ENCODE assay signal across 8 cellular contexts in genomic region chr18:49161627-49162026, GRCh38.
DNase-seq lines count a peak whose midpoint lies in the region; ATAC-seq and TF ChIP-seq lines count a peak whose summit lies in the region.

No MANE protein-coding gene starts in this region.

- peak; percentile 31 for DNase-seq in GM04503 (ENCODE audit: low read depth)
- DNase-seq in fibroblast of villous mesenchyme (ENCODE audit: low read depth) = peak; percentile 95
- no peak for DNase-seq in RPMI8226
- DNase-seq in iPS-NIHi11 (ENCODE audit: low spot score) = no peak
- no peak for DNase-seq in NCI-H82 treated with DMSO at 0.1 percent for 48 hours (lab: John Stamatoyannopoulos, UW; ENCODE audit: unreplicated experiment)
- no peak for DNase-seq in LoVo (ENCODE audit: low spot score)

- ATAC-seq in GM21360 (IDR thresholded peaks at IDR 0.05; ENCODE audit: unreplicated experiment) = peak; percentile 95
- ATAC-seq in HG03520 (IDR thresholded peaks at IDR 0.05; ENCODE audit: unreplicated experiment) = peak; percentile 91

- no peak for TF ChIP-seq CTCF in fibroblast of villous mesenchyme (IDR thresholded peaks at IDR 0.05; ENCODE audit: insufficient read depth, low read depth, low read length)

- no peak overlapping the region for H3K4me3 ChIP-seq in fibroblast of villous mesenchyme (ENCODE audit: low read depth, low read length)

Comparison
In these comparisons a context has a peak if more than half of its experiments do, and no peak if none do; other contexts are left out.
1. DNase-seq: peak in GM04503 (single experiment) and fibroblast of villous mesenchyme (single experiment); none in RPMI8226 (single experiment), iPS-NIHi11 (single experiment), NCI-H82 treated with DMSO at 0.1 percent for 48 hours (single experiment) and LoVo (single experiment).